Comparison of ENCODE assay signal across 9 cellular contexts in the genomic region with DNA sequence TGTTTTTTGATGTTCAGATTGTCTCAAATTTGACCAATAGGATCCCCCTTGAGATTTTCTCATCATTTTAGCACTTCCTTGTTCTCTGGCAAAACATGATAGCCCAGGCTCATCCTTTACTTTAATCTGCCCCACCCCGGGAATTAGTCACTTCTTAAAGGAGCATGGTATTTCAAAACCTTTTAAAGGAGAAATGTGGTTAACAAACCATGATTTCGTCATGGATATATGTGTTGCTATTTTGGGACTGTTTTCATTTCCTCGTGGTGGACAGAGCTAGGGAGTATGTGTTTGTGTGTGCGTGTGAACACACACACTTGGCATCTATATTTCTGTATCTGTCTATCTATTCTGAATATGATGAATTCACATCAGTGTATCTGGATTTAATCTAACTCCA.
DNase-seq lines count a peak whose midpoint lies in the region; ATAC-seq lines count a peak whose summit lies in the region.
"Had no signal": no experiment of that assay in that cellular context is flagged by ENCODE, and none has a peak within 500 bp of the region (broad histone marks: within the 10 kb centered on the region; RNA-seq: fewer than 3 reads in every experiment).

No MANE protein-coding gene starts in this region.

- no peaks in the 10 kb centered on the region for H3K4me1 Mint-ChIP-seq in stimulated activated naive CD8-positive, alpha-beta T cell treated with anti-CD3 and anti-CD28 coated beads, Interleukin-15, amount 100 ng/mL, for 72 hours
- peaks cover 4% of the 10 kb centered on the region for H3K4me1 Mint-ChIP-seq in activated CD4-positive, alpha-beta T cell treated with anti-CD3 and anti-CD28 coated beads for 36 hours

- POLR2A ChIA-PET in activated CD4-positive, alpha-beta T cell treated with anti-CD3 and anti-CD28 coated beads for 36 hours (lab: Charles Lee): no interaction called here

- H3K9me3 Mint-ChIP-seq in stimulated activated naive CD8-positive, alpha-beta T cell treated with anti-CD3 and anti-CD28 coated beads, Interleukin-15, amount 100 ng/mL, for 72 hours: no peaks in the 10 kb centered on the region
- no peaks in the 10 kb centered on the region for H3K9me3 Mint-ChIP-seq in activated CD4-positive, alpha-beta T cell treated with anti-CD3 and anti-CD28 coated beads for 36 hours (ENCODE audit: low read depth)

- peaks cover 43% of the 10 kb centered on the region for H3K36me3 Mint-ChIP-seq in activated CD4-positive, alpha-beta T cell treated with anti-CD3 and anti-CD28 coated beads for 36 hours (ENCODE audit: low read depth)

- no peak overlapping the region for H3K4me3 Mint-ChIP-seq in stimulated activated naive CD8-positive, alpha-beta T cell treated with anti-CD3 and anti-CD28 coated beads, Interleukin-15, amount 100 ng/mL, for 72 hours
- no peak overlapping the region for H3K4me3 Mint-ChIP-seq in activated CD4-positive, alpha-beta T cell treated with anti-CD3 and anti-CD28 coated beads for 36 hours

- H3K27me3 Mint-ChIP-seq in stimulated activated naive CD8-positive, alpha-beta T cell treated with anti-CD3 and anti-CD28 coated beads, Interleukin-15, amount 100 ng/mL, for 72 hours: no peaks in the 10 kb centered on the region
- no peaks in the 10 kb centered on the region for H3K27me3 Mint-ChIP-seq in activated CD4-positive, alpha-beta T cell treated with anti-CD3 and anti-CD28 coated beads for 36 hours

- intact Hi-C loops in activated CD4-positive, alpha-beta T cell treated with anti-CD3 and anti-CD28 coated beads for 36 hours (cut with DNase I, micrococcal nuclease): no loop called here

- no peak overlapping the region for H3K27ac Mint-ChIP-seq in stimulated activated naive CD8-positive, alpha-beta T cell treated with anti-CD3 and anti-CD28 coated beads, Interleukin-15, amount 100 ng/mL, for 72 hours
- H3K27ac Mint-ChIP-seq in activated CD4-positive, alpha-beta T cell treated with anti-CD3 and anti-CD28 coated beads for 36 hours: no peak overlapping the region

- no peak for DNase-seq in stimulated activated naive CD8-positive, alpha-beta T cell treated with anti-CD3 and anti-CD28 coated beads, Interleukin-15, Interleukin-2, amounts not matched to agents 100 U/mL and 50 U/mL, for 24 hours
- DNase-seq in stimulated activated naive CD8-positive, alpha-beta T cell treated with anti-CD3 and anti-CD28 coated beads, Interleukin-15, amount 100 ng/mL, for 72 hours: no peak
- DNase-seq in T1000 (lab: John Stamatoyannopoulos, UW) (peak; percentile 5), foreskin melanocyte (peak; percentile 77), mesenteric fat pad (ENCODE audit: low spot score) (no peak)
- DNase-seq in activated CD4-positive, alpha-beta T cell treated with anti-CD3 and anti-CD28 coated beads for 36 hours: no peak
- DNase-seq: NCI-H1436 had no signal

- peak; percentile 43 for ATAC-seq in stimulated activated naive CD8-positive, alpha-beta T cell treated with anti-CD3 and anti-CD28 coated beads, Interleukin-15, Interleukin-2, amounts not matched to agents 100 U/mL and 50 U/mL, for 24 hours
- no peak for ATAC-seq in stimulated activated naive CD8-positive, alpha-beta T cell treated with anti-CD3 and anti-CD28 coated beads, Interleukin-15, amount 100 ng/mL, for 72 hours
- ATAC-seq in HG02973 (IDR thresholded peaks at IDR 0.05; ENCODE audit: unreplicated experiment) (no peak), GM18867 (IDR thresholded peaks at IDR 0.05; ENCODE audit: unreplicated experiment) (no peak)
- ATAC-seq in activated CD4-positive, alpha-beta T cell treated with anti-CD3 and anti-CD28 coated beads for 36 hours: no peak

- CTCF ChIA-PET in activated CD4-positive, alpha-beta T cell treated with anti-CD3 and anti-CD28 coated beads for 36 hours (lab: Charles Lee): no interaction called here

Comparison
In these comparisons a context has a peak if more than half of its experiments do, and no peak if none do; other contexts are left out.
1. DNase-seq: peak in T1000 (single experiment) and foreskin melanocyte (single experiment); none in stimulated activated naive CD8-positive, alpha-beta T cell treated with anti-CD3 and anti-CD28 coated beads, Interleukin-15, Interleukin-2, amounts not matched to agents 100 U/mL and 50 U/mL, for 24 hours (single experiment), stimulated activated naive CD8-positive, alpha-beta T cell treated with anti-CD3 and anti-CD28 coated beads, Interleukin-15, amount 100 ng/mL, for 72 hours (0 of 2), mesenteric fat pad (single experiment) and activated CD4-positive, alpha-beta T cell treated with anti-CD3 and anti-CD28 coated beads for 36 hours (single experiment).